Comparison of ENCODE assay signal across 21 cellular contexts in genomic region chr4:109969909-109970308, GRCh38. TPM values are rescaled to one million over a fixed set of nuclear protein-coding genes. Genes with fewer than 3 reads are reported as not detected.
DNase-seq lines count a peak whose midpoint lies in the region; ATAC-seq and TF ChIP-seq lines count a peak whose summit lies in the region.
"Had no signal": no experiment of that assay in that cellular context is flagged by ENCODE, and none has a peak within 500 bp of the region (broad histone marks: within the 10 kb centered on the region; RNA-seq: fewer than 3 reads in every experiment).

No MANE protein-coding gene starts in this region.

- peak; percentile 8 for DNase-seq in SIG-M5 treated with dmso at 0.1 percent for 504 hours (lab: John Stamatoyannopoulos, UW; ENCODE audit: unreplicated experiment)
- DNase-seq in SIG-M5 (lab: John Stamatoyannopoulos, UW): no peak
- DNase-seq in KG1 (lab: John Stamatoyannopoulos, UW): peak; percentile 78
- peak; percentile 79 for DNase-seq in dermis blood vessel endothelial cell
- no peak for DNase-seq in natural killer cell
- DNase-seq in superior temporal gyrus (ENCODE audit: extremely low spot score): no peak
- no peak for DNase-seq in DMS153 (lab: John Stamatoyannopoulos, UW)
- DNase-seq in NCI-H748 treated with DMSO at 0.1 percent for 48 hours (lab: John Stamatoyannopoulos, UW): no peak
- DNase-seq: activated CD4-positive, alpha-beta memory T cell treated with anti-CD3 and anti-CD28 coated beads for 36 hours; CD4-positive, alpha-beta memory T cell; DMS79 treated with DMSO at 0.1 percent for 48 hours; effector memory CD4-positive, alpha-beta T cell; kidney glomerular epithelial cell; NCI-H1105 treated with DMSO at 0.1 percent for 48 hours; NCI-H82; right cardiac atrium; SW 1271 had no signal

- H3K4me3 Mint-ChIP-seq in natural killer cell: peak overlapping the region; percentile 69
- H3K4me3 Mint-ChIP-seq: activated CD4-positive, alpha-beta memory T cell treated with anti-CD3 and anti-CD28 coated beads for 36 hours; central memory CD8-positive, alpha-beta T cell; mesothelial cell of epicardium; stimulated activated naive CD8-positive, alpha-beta T cell treated with anti-CD3 and anti-CD28 coated beads, Interleukin-15, Interleukin-2, amounts not matched to agents 100 ng/mL and 50 ng/mL, for 24 hours had no signal

- H3K4me1 Mint-ChIP-seq in natural killer cell: peaks cover 22 to 25% of the 10 kb centered on the region in 2 donors

- peaks cover 5 to 18% of the 10 kb centered on the region in 2 donors for H3K27me3 Mint-ChIP-seq in natural killer cell (ENCODE audit: low read depth in 2 of 2)

- H3K36me3 Mint-ChIP-seq in natural killer cell: no peaks in the 10 kb centered on the region
- H3K36me3 Mint-ChIP-seq: activated CD4-positive, alpha-beta memory T cell treated with anti-CD3 and anti-CD28 coated beads for 36 hours; CD4-positive, alpha-beta memory T cell; mesothelial cell of epicardium had no signal

- intact Hi-C loops in natural killer cell (cut with micrococcal nuclease): no loop called here

- ATAC-seq in natural killer cell: peak in 2 of 3 donors; percentile 40 to 67

- H3K9me3 Mint-ChIP-seq in natural killer cell: no peaks in the 10 kb centered on the region
- H3K9me3 Mint-ChIP-seq: activated CD4-positive, alpha-beta memory T cell treated with anti-CD3 and anti-CD28 coated beads for 36 hours; activated T-helper 2 cell treated with anti-CD3 and anti-CD28 coated beads, Interferon-gamma antibody, Interleukin-2, Interleukin-4, amounts not matched to agents 10 μg/mL and 5 μg/mL and 100 μg/mL, durations not matched to agents 14 hours and 24 hours and 36 hours; CD4-positive, alpha-beta memory T cell; central memory CD8-positive, alpha-beta T cell; mesothelial cell of epicardium; stimulated activated naive CD8-positive, alpha-beta T cell treated with anti-CD3 and anti-CD28 coated beads, Interleukin-15, Interleukin-2, amounts not matched to agents 100 ng/mL and 50 ng/mL, for 24 hours had no signal

- H3K27ac Mint-ChIP-seq in natural killer cell: peak overlapping the region in 1 of 2 donors; percentile 35
- H3K27ac Mint-ChIP-seq: activated CD4-positive, alpha-beta memory T cell treated with anti-CD3 and anti-CD28 coated beads for 36 hours; activated T-helper 2 cell treated with anti-CD3 and anti-CD28 coated beads, Interferon-gamma antibody, Interleukin-2, Interleukin-4, amounts not matched to agents 10 μg/mL and 5 μg/mL and 100 μg/mL, durations not matched to agents 14 hours and 24 hours and 36 hours; mesothelial cell of epicardium; stimulated activated naive CD8-positive, alpha-beta T cell treated with anti-CD3 and anti-CD28 coated beads, Interleukin-15, Interleukin-2, amounts not matched to agents 100 ng/mL and 50 ng/mL, for 24 hours had no signal

- TF ChIP-seq CTCF in natural killer cell (IDR thresholded peaks at IDR 0.05): no peak

RNA-seq across cellular contexts. Expression of gene EGF, which starts 57.2 kb away (rescaled TPM):
- total RNA-seq in dermis blood vessel endothelial cell (under 0.01 and 1.0 TPM in 2 replicates), natural killer cell (1 to 10 TPM in 2 of 3 donors, under 1 TPM in 1; 0.48 to 1.2 (median 1.1) TPM)
- total RNA-seq: activated CD4-positive, alpha-beta memory T cell treated with anti-CD3 and anti-CD28 coated beads for 36 hours; activated T-helper 2 cell treated with anti-CD3 and anti-CD28 coated beads, Interferon-gamma antibody, Interleukin-2, Interleukin-4, amounts not matched to agents 10 μg/mL and 5 μg/mL and 100 μg/mL, durations not matched to agents 14 hours and 24 hours and 36 hours; CD4-positive, alpha-beta memory T cell had no signal

Comparison
In these comparisons a context has a peak if more than half of its experiments do, and no peak if none do; other contexts are left out.
1. DNase-seq: peak in SIG-M5 treated with dmso at 0.1 percent for 504 hours (single experiment), KG1 (single experiment) and dermis blood vessel endothelial cell (single experiment); none in SIG-M5 (single experiment), natural killer cell (single experiment), superior temporal gyrus (single experiment), DMS153 (single experiment) and NCI-H748 treated with DMSO at 0.1 percent for 48 hours (single experiment).